Comparison of ENCODE assay signal across 1 cellular context in the genomic region with DNA sequence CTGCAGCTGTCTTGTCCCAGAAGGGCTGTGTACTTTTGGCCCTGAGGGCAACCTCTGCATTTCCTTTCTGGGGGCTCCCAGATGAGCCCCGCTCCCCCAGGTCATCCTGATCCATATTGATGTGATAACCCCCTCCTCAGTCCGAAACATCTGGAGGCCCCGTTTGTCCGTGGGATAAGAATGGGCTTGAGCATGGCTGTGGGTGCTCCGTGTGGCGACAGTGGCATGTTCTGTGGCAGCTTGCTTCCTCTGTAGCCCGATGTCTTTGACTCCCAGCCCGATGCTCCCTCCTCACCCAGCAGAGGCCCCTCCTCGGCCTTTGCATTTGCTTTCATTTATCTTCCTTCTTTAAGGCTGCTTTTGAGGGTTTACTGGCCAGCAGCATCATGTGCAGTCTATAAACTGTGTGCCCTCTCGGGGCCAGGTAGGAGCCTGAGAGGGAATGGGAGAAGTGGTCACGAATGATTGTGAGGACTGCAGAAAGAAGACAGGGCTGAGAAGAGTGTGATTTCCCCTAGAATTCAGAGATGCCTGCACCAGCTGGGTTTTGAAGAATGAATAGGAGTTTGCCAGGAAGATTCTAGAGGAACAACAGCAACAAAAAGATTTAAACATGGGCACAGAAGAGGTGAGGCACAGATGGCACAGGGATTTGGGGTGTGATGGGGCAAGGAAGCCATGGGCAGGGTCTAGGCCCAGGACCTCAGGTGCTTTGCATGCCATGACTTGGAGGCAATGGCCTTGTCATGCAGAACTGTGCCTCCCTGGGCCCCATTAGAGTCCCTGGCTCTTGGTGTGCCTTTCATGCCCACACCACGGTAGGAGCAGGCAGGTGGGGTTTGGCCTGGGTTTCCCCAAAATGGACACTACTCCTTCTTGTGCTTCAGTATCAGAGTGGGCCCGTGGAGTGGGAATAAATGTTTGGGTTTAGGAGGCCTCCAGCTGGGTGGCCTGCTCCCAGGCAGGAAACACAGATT.
TF ChIP-seq lines count a peak whose summit lies in the region.

No MANE protein-coding gene starts in this region.

TF ChIP-seq in IMR-90, 13 proteins besides CTCF, POLR2A, EP300 and RAD21:
- no peak for TF ChIP-seq NFE2L2 (IDR thresholded peaks at IDR 0.05; ENCODE audit: low read depth, low read length)
- TF ChIP-seq SMC3 (IDR thresholded peaks at IDR 0.05; ENCODE audit: low read depth, low read length), result no peak
- TF ChIP-seq CEBPB (IDR thresholded peaks at IDR 0.05; ENCODE audit: low read depth, low read length), result no peak
- TF ChIP-seq RCOR1 (IDR thresholded peaks at IDR 0.05; ENCODE audit: insufficient replicate concordance, low read length), result no peak
- TF ChIP-seq MXI1 (IDR thresholded peaks at IDR 0.05; ENCODE audit: borderline replicate concordance, low read depth, low read length), result no peak
